25 cellular contexts compared by ENCODE assay signal in genomic region chr3:74122281-74122680, GRCh38.
"Had no signal": no experiment of that assay in that cellular context is flagged by ENCODE, and none has a peak within 500 bp of the region (broad histone marks: within the 10 kb centered on the region; RNA-seq: fewer than 3 reads in every experiment).

No MANE protein-coding gene starts in this region.

- H3K27ac Mint-ChIP-seq: activated CD4-positive, alpha-beta memory T cell treated with anti-CD3 and anti-CD28 coated beads for 36 hours; activated CD4-positive, alpha-beta T cell treated with anti-CD3 and anti-CD28 coated beads for 36 hours; activated CD4-positive, alpha-beta T cell treated with anti-CD3 and anti-CD28 coated beads, Interleukin-2, amount 10 ng/mL, durations not matched to agents 24 days and 14 days; activated CD8-positive, alpha-beta T cell treated with anti-CD3 and anti-CD28 coated beads, Interleukin-2, amount 10 ng/mL, durations not matched to agents 7 days and 5 days; activated naive CD4-positive, alpha-beta T cell treated with anti-CD3 and anti-CD28 coated beads, Interleukin-2, amount 10 ng/mL, durations not matched to agents 7 days and 5 days; activated naive CD4-positive, alpha-beta T cell treated with anti-CD3 and anti-CD28 coated beads, Interleukin-2, amount 50 U/mL, for 72 hours; activated naive CD8-positive, alpha-beta T cell treated with anti-CD3 and anti-CD28 coated beads, Interleukin-2, amount 10 ng/mL, durations not matched to agents 7 days and 5 days; activated T-cell treated with anti-CD3 and anti-CD28 coated beads, Interleukin-2, amount 50 U/mL, for 24 hours; activated T-cell treated with anti-CD3 and anti-CD28 coated beads, Interleukin-2, amount 50 U/mL, for 72 hours had no signal

- H3K27ac ChIP-seq: body of pancreas, colonic mucosa, gastroesophageal sphincter had no signal

- H3K9me3 ChIP-seq: body of pancreas, colonic mucosa, gastroesophageal sphincter had no signal

- H3K4me1 Mint-ChIP-seq: activated CD4-positive, alpha-beta T cell treated with anti-CD3 and anti-CD28 coated beads for 36 hours; activated CD4-positive, alpha-beta T cell treated with anti-CD3 and anti-CD28 coated beads, Interleukin-2, amount 10 ng/mL, durations not matched to agents 24 days and 14 days; activated naive CD4-positive, alpha-beta T cell treated with anti-CD3 and anti-CD28 coated beads, Interleukin-2, amount 10 ng/mL, durations not matched to agents 7 days and 5 days; activated naive CD8-positive, alpha-beta T cell treated with anti-CD3 and anti-CD28 coated beads, Interleukin-2, amount 10 ng/mL, durations not matched to agents 7 days and 5 days had no signal

- H3K27me3 Mint-ChIP-seq: activated CD4-positive, alpha-beta memory T cell treated with anti-CD3 and anti-CD28 coated beads for 36 hours; activated CD4-positive, alpha-beta T cell treated with anti-CD3 and anti-CD28 coated beads for 36 hours; activated CD4-positive, alpha-beta T cell treated with anti-CD3 and anti-CD28 coated beads, Interleukin-2, amount 10 ng/mL, durations not matched to agents 24 days and 14 days; activated naive CD4-positive, alpha-beta T cell treated with anti-CD3 and anti-CD28 coated beads, Interleukin-2, amount 10 ng/mL, durations not matched to agents 7 days and 5 days; activated naive CD8-positive, alpha-beta T cell treated with anti-CD3 and anti-CD28 coated beads, Interleukin-2, amount 10 ng/mL, durations not matched to agents 7 days and 5 days; activated T-cell treated with anti-CD3 and anti-CD28 coated beads, Interleukin-2, amount 50 U/mL, for 24 hours had no signal

- H3K27me3 ChIP-seq: body of pancreas, colonic mucosa, gastroesophageal sphincter had no signal

- H3K4me3 Mint-ChIP-seq: activated CD4-positive, alpha-beta memory T cell treated with anti-CD3 and anti-CD28 coated beads for 36 hours; activated CD4-positive, alpha-beta T cell treated with anti-CD3 and anti-CD28 coated beads for 36 hours; activated CD4-positive, alpha-beta T cell treated with anti-CD3 and anti-CD28 coated beads, Interleukin-2, amount 10 ng/mL, durations not matched to agents 24 days and 14 days; activated CD8-positive, alpha-beta T cell treated with anti-CD3 and anti-CD28 coated beads, Interleukin-2, amount 10 ng/mL, durations not matched to agents 7 days and 5 days; activated naive CD4-positive, alpha-beta T cell treated with anti-CD3 and anti-CD28 coated beads, Interleukin-2, amount 10 ng/mL, durations not matched to agents 7 days and 5 days; activated naive CD8-positive, alpha-beta T cell treated with anti-CD3 and anti-CD28 coated beads, Interleukin-2, amount 10 ng/mL, durations not matched to agents 7 days and 5 days; activated T-cell treated with anti-CD3 and anti-CD28 coated beads, Interleukin-2, amount 50 U/mL, for 24 hours; activated T-cell treated with anti-CD3 and anti-CD28 coated beads, Interleukin-2, amount 50 U/mL, for 72 hours had no signal

- H3K4me3 ChIP-seq: body of pancreas, colonic mucosa, gastroesophageal sphincter had no signal

- ATAC-seq: activated CD4-positive, alpha-beta T cell treated with anti-CD3 and anti-CD28 coated beads for 36 hours; activated CD8-positive, alpha-beta T cell treated with anti-CD3 and anti-CD28 coated beads, Interleukin-2, amount 10 ng/mL, durations not matched to agents 7 days and 5 days; activated naive CD4-positive, alpha-beta T cell treated with anti-CD3 and anti-CD28 coated beads, Interleukin-2, amount 50 U/mL, for 72 hours; activated T-cell treated with anti-CD3 and anti-CD28 coated beads, Interleukin-2, amount 50 U/mL, for 72 hours; body of pancreas; esophagus mucosa; gastroesophageal sphincter had no signal

- DNase-seq: activated CD4-positive, alpha-beta memory T cell treated with anti-CD3 and anti-CD28 coated beads for 36 hours; activated CD4-positive, alpha-beta T cell treated with anti-CD3 and anti-CD28 coated beads for 36 hours; activated CD4-positive, alpha-beta T cell treated with anti-CD3 and anti-CD28 coated beads, Interleukin-2, amount 10 ng/mL, durations not matched to agents 24 days and 14 days; activated CD4-positive, CD25-positive, alpha-beta regulatory T cell; activated CD4-positive, CD25-positive, alpha-beta regulatory T cell treated with anti-CD3 and anti-CD28 coated beads, Interleukin-2, amount 50 U/mL, for 72 hours; activated CD8-positive, alpha-beta memory T cell treated with anti-CD3 and anti-CD28 coated beads, Interleukin-2, amount 50 U/mL, for 48 hours; activated CD8-positive, alpha-beta T cell treated with anti-CD3 and anti-CD28 coated beads, Interleukin-2, amount 10 ng/mL, durations not matched to agents 7 days and 5 days; activated gamma-delta T cell; activated naive CD4-positive, alpha-beta T cell; activated naive CD4-positive, alpha-beta T cell treated with anti-CD3 and anti-CD28 coated beads, Interleukin-2, amount 10 ng/mL, durations not matched to agents 7 days and 5 days; activated naive CD8-positive, alpha-beta T cell treated with anti-CD3 and anti-CD28 coated beads, Interleukin-2, amount 10 ng/mL, durations not matched to agents 7 days and 5 days; activated T-cell treated with anti-CD3 and anti-CD28 coated beads for 4 hours; activated T-cell treated with anti-CD3 and anti-CD28 coated beads, Interleukin-2, amount 50 U/mL, for 24 hours; activated T-cell treated with anti-CD3 and anti-CD28 coated beads, Interleukin-2, amount 50 U/mL, for 72 hours; amniotic stem cell; anterior cingulate cortex; body of pancreas; caudate nucleus; colonic mucosa; effector CD8-positive, alpha-beta T cell; foreskin melanocyte; T-helper 2 cell had no signal

- H3K36me3 Mint-ChIP-seq: activated CD4-positive, alpha-beta memory T cell treated with anti-CD3 and anti-CD28 coated beads for 36 hours; activated naive CD4-positive, alpha-beta T cell treated with anti-CD3 and anti-CD28 coated beads, Interleukin-2, amount 10 ng/mL, durations not matched to agents 7 days and 5 days; activated naive CD8-positive, alpha-beta T cell treated with anti-CD3 and anti-CD28 coated beads, Interleukin-2, amount 10 ng/mL, durations not matched to agents 7 days and 5 days had no signal

- H3K36me3 ChIP-seq: colonic mucosa, gastroesophageal sphincter had no signal

- H3K4me1 ChIP-seq: body of pancreas, colonic mucosa, gastroesophageal sphincter had no signal
